Comparison of ENCODE assay signal across 1 cellular context in genomic region chr9:121267689-121268597, GRCh38.
TF ChIP-seq lines count a peak whose summit lies in the region.

Gene GSN, plus strand, starts transcription at chr9:121268162. Its CDS starts 33,810 bp downstream, at chr9:121301972.

TF ChIP-seq in HepG2, 621 proteins besides CTCF, POLR2A, EP300 and RAD21 (continued from another document and continues in another):
- TF ChIP-seq, protein P1, sequence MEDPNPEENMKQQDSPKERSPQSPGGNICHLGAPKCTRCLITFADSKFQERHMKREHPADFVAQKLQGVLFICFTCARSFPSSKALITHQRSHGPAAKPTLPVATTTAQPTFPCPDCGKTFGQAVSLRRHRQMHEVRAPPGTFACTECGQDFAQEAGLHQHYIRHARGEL (CRISPR knock-in tag; IDR thresholded peaks at IDR 0.05), result no peak
- no peak for TF ChIP-seq FOXA3 (CRISPR knock-in tag; IDR thresholded peaks at IDR 0.05)
- no peak for TF ChIP-seq NFE2 (CRISPR knock-in tag; IDR thresholded peaks at IDR 0.05)
- 0 out of 2 replicates have a peak, but pooled peaks have one; percentile 10 for TF ChIP-seq FOXO1 (CRISPR knock-in tag; IDR thresholded peaks at IDR 0.05)
- TF ChIP-seq HNRNPK (IDR thresholded peaks at IDR 0.05; ENCODE audit: low read depth, low read length, poor library complexity, severe bottlenecking), result peak; percentile 77
- no peak for TF ChIP-seq ZKSCAN5 (CRISPR knock-in tag; IDR thresholded peaks at IDR 0.05)
- TF ChIP-seq ZNF101 (CRISPR knock-in tag; IDR thresholded peaks at IDR 0.05; ENCODE audit: borderline replicate concordance, low read depth), result no peak
- TF ChIP-seq, protein P2, sequence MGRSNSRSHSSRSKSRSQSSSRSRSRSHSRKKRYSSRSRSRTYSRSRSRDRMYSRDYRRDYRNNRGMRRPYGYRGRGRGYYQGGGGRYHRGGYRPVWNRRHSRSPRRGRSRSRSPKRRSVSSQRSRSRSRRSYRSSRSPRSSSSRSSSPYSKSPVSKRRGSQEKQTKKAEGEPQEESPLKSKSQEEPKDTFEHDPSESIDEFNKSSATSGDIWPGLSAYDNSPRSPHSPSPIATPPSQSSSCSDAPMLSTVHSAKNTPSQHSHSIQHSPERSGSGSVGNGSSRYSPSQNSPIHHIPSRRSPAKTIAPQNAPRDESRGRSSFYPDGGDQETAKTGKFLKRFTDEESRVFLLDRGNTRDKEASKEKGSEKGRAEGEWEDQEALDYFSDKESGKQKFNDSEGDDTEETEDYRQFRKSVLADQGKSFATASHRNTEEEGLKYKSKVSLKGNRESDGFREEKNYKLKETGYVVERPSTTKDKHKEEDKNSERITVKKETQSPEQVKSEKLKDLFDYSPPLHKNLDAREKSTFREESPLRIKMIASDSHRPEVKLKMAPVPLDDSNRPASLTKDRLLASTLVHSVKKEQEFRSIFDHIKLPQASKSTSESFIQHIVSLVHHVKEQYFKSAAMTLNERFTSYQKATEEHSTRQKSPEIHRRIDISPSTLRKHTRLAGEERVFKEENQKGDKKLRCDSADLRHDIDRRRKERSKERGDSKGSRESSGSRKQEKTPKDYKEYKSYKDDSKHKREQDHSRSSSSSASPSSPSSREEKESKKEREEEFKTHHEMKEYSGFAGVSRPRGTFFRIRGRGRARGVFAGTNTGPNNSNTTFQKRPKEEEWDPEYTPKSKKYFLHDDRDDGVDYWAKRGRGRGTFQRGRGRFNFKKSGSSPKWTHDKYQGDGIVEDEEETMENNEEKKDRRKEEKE (IDR thresholded peaks at IDR 0.05), result no peak
- 0 out of 2 replicates have a peak, but pooled peaks have one; percentile 19 for TF ChIP-seq KDM5A (IDR thresholded peaks at IDR 0.05; ENCODE audit: borderline replicate concordance, low read length)
- no peak for TF ChIP-seq TBP (CRISPR knock-in tag; IDR thresholded peaks at IDR 0.05)
- TF ChIP-seq KAT2B (IDR thresholded peaks at IDR 0.05; ENCODE audit: borderline replicate concordance, low read depth, low read length), result no peak
- TF ChIP-seq ARNT (IDR thresholded peaks at IDR 0.05), result no peak
- no peak for TF ChIP-seq ZNF296 (CRISPR knock-in tag; conservative IDR thresholded peaks at IDR 0.05)
- no peak for TF ChIP-seq GTF3A (CRISPR knock-in tag; conservative IDR thresholded peaks at IDR 0.05)
- no peak for TF ChIP-seq ZNF569 (CRISPR knock-in tag; IDR thresholded peaks at IDR 0.05; ENCODE audit: borderline replicate concordance)
- no peak for TF ChIP-seq DNMT3B (CRISPR knock-in tag; conservative IDR thresholded peaks at IDR 0.05)
- no peak for TF ChIP-seq LBX2 (CRISPR knock-in tag; IDR thresholded peaks at IDR 0.05; ENCODE audit: borderline replicate concordance)
- no peak for TF ChIP-seq ATM (IDR thresholded peaks at IDR 0.05; ENCODE audit: borderline replicate concordance)
- TF ChIP-seq KLF13 (CRISPR knock-in tag; IDR thresholded peaks at IDR 0.05), result no peak
- TF ChIP-seq ZFP1 (CRISPR knock-in tag; IDR thresholded peaks at IDR 0.05), result no peak
- no peak for TF ChIP-seq ZNF800 (CRISPR knock-in tag; IDR thresholded peaks at IDR 0.05)
- TF ChIP-seq POLR2AphosphoS5 (IDR thresholded peaks at IDR 0.05; ENCODE audit: low read depth, low read length), result peak; percentile 44; the same call in 1 of the 2 replicates
- no peak for TF ChIP-seq ELF3 (CRISPR knock-in tag; IDR thresholded peaks at IDR 0.05)
- 0 out of 2 replicates have a peak, but pooled peaks have one; percentile 57 for TF ChIP-seq ZNF33B (CRISPR knock-in tag; IDR thresholded peaks at IDR 0.05)
- TF ChIP-seq GATAD1 (CRISPR knock-in tag; IDR thresholded peaks at IDR 0.05), result no peak
- no peak for TF ChIP-seq NFKBIZ (CRISPR knock-in tag; IDR thresholded peaks at IDR 0.05)
- TF ChIP-seq, protein P3, sequence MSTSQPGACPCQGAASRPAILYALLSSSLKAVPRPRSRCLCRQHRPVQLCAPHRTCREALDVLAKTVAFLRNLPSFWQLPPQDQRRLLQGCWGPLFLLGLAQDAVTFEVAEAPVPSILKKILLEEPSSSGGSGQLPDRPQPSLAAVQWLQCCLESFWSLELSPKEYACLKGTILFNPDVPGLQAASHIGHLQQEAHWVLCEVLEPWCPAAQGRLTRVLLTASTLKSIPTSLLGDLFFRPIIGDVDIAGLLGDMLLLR (CRISPR knock-in tag; IDR thresholded peaks at IDR 0.05), result no peak
- TF ChIP-seq ZNF790 (CRISPR knock-in tag; IDR thresholded peaks at IDR 0.05; ENCODE audit: borderline replicate concordance), result no peak
- no peak for TF ChIP-seq DPF2 (CRISPR knock-in tag; IDR thresholded peaks at IDR 0.05; ENCODE audit: borderline replicate concordance, low read depth)
- TF ChIP-seq ISX (CRISPR knock-in tag; conservative IDR thresholded peaks at IDR 0.05), result no peak
- TF ChIP-seq CBX2 (IDR thresholded peaks at IDR 0.05; ENCODE audit: low read depth, low read length), result no peak
- TF ChIP-seq CBX2 (CRISPR knock-in tag; IDR thresholded peaks at IDR 0.05; ENCODE audit: low read depth), result no peak
- TF ChIP-seq UBTF (CRISPR knock-in tag; IDR thresholded peaks at IDR 0.05), result no peak; the same call in 1 of the 2 replicates
- TF ChIP-seq, protein P4, sequence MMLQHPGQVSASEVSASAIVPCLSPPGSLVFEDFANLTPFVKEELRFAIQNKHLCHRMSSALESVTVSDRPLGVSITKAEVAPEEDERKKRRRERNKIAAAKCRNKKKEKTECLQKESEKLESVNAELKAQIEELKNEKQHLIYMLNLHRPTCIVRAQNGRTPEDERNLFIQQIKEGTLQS (CRISPR knock-in tag; IDR thresholded peaks at IDR 0.05), result no peak
- no peak for TF ChIP-seq ZNF383 (CRISPR knock-in tag; IDR thresholded peaks at IDR 0.05; ENCODE audit: borderline replicate concordance)
- no peak for TF ChIP-seq SUZ12 (IDR thresholded peaks at IDR 0.05; ENCODE audit: low read depth, low read length)
- TF ChIP-seq ZNF547 (CRISPR knock-in tag; IDR thresholded peaks at IDR 0.05), result 0 out of 2 replicates have a peak, but pooled peaks have one; percentile 21
- no peak for TF ChIP-seq NFRKB (IDR thresholded peaks at IDR 0.05)
- TF ChIP-seq, protein P5, sequence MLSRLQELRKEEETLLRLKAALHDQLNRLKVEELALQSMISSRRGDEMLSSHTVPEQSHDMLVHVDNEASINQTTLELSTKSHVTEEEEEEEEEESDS (CRISPR knock-in tag; IDR thresholded peaks at IDR 0.05; ENCODE audit: borderline replicate concordance), result no peak
- TF ChIP-seq, protein P6, sequence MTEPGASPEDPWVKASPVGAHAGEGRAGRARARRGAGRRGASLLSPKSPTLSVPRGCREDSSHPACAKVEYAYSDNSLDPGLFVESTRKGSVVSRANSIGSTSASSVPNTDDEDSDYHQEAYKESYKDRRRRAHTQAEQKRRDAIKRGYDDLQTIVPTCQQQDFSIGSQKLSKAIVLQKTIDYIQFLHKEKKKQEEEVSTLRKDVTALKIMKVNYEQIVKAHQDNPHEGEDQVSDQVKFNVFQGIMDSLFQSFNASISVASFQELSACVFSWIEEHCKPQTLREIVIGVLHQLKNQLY (CRISPR knock-in tag; IDR thresholded peaks at IDR 0.05), result no peak
- TF ChIP-seq GABPA (IDR thresholded peaks at IDR 0.05; ENCODE audit: low read depth, low read length), result no peak
- TF ChIP-seq GABPA (CRISPR knock-in tag; IDR thresholded peaks at IDR 0.05; ENCODE audit: low read depth), result no peak
- no peak for TF ChIP-seq RFXAP (CRISPR knock-in tag; IDR thresholded peaks at IDR 0.05; ENCODE audit: borderline replicate concordance)
- TF ChIP-seq E2F2 (CRISPR knock-in tag; IDR thresholded peaks at IDR 0.05; ENCODE audit: borderline replicate concordance), result no peak
- TF ChIP-seq ZNF687 (CRISPR knock-in tag; IDR thresholded peaks at IDR 0.05), result peak; percentile 53
- TF ChIP-seq, protein P7, sequence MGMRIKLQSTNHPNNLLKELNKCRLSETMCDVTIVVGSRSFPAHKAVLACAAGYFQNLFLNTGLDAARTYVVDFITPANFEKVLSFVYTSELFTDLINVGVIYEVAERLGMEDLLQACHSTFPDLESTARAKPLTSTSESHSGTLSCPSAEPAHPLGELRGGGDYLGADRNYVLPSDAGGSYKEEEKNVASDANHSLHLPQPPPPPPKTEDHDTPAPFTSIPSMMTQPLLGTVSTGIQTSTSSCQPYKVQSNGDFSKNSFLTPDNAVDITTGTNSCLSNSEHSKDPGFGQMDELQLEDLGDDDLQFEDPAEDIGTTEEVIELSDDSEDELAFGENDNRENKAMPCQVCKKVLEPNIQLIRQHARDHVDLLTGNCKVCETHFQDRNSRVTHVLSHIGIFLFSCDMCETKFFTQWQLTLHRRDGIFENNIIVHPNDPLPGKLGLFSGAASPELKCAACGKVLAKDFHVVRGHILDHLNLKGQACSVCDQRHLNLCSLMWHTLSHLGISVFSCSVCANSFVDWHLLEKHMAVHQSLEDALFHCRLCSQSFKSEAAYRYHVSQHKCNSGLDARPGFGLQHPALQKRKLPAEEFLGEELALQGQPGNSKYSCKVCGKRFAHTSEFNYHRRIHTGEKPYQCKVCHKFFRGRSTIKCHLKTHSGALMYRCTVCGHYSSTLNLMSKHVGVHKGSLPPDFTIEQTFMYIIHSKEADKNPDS (CRISPR knock-in tag; IDR thresholded peaks at IDR 0.05), result no peak
- TF ChIP-seq ZNF75D (CRISPR knock-in tag; IDR thresholded peaks at IDR 0.05; ENCODE audit: borderline replicate concordance), result no peak
